ENCODE assay signal across 8 cellular contexts in genomic region chr5:98769006-98769255, GRCh38. TPM values are rescaled to one million over a fixed set of nuclear protein-coding genes. Genes with fewer than 3 reads are reported as not detected.
DNase-seq lines count a peak whose midpoint lies in the region; ATAC-seq, FAIRE-seq and TF ChIP-seq lines count a peak whose summit lies in the region.

No MANE protein-coding gene starts in this region.

- no peaks in the 10 kb centered on the region for H4K20me1 ChIP-seq in GM12878 (ENCODE audit: control insufficient read depth, insufficient read depth)

- TF ChIP-seq POLR2A in GM12878 (IDR thresholded peaks at IDR 0.05; ENCODE audit: low read depth, low read length) (no peak), spleen (IDR thresholded peaks at IDR 0.05) (no peak)

- no peak overlapping the region for H3K9ac ChIP-seq in GM12878 (ENCODE audit: control insufficient read depth, insufficient read depth, low read length)

- peak overlapping the region; percentile 45 to 52 for H3K4me3 ChIP-seq in CD4-positive, alpha-beta memory T cell (ENCODE audit: low read length in 2 of 2)
- peak overlapping the region; percentile 90 for H3K4me3 ChIP-seq in Panc1 (ENCODE audit: low read depth in 2 of 2, low read length in 2 of 2)
- H3K4me3 ChIP-seq in GM12878: peak overlapping the region; percentile 79
- peak overlapping the region; percentile 45 to 80 (median 60) for H3K4me3 ChIP-seq in spleen

- peak in 4 of 5 donors; percentile 31 to 44 (median 40) for DNase-seq in CD4-positive, alpha-beta memory T cell
- DNase-seq in Panc1 (ENCODE audit: low read depth, low spot score): no peak
- no peak for DNase-seq in GM12878 (ENCODE audit: low read depth, low spot score)
- DNase-seq in immature natural killer cell: peak in 1 of 3 donors; percentile 10
- DNase-seq in spleen: peak; percentile 80
- no peak for DNase-seq in inferior parietal cortex (ENCODE audit: extremely low spot score)

- peak overlapping the region; percentile 88 to 99 (median 94) for H3K4me3 Mint-ChIP-seq in CD4-positive, alpha-beta memory T cell
- H3K4me3 Mint-ChIP-seq in immature natural killer cell: peak overlapping the region in 4 of 5 donors; percentile 23 to 86 (median 67)

- ATAC-seq in Panc1: no peak
- no peak for ATAC-seq in GM12878
- ATAC-seq in GM19397 (IDR thresholded peaks at IDR 0.05; ENCODE audit: unreplicated experiment): no peak
- ATAC-seq in GM21360 (IDR thresholded peaks at IDR 0.05; ENCODE audit: unreplicated experiment): no peak

- H3K27me3 ChIP-seq in CD4-positive, alpha-beta memory T cell (ENCODE audit: insufficient read depth, low read length): peaks cover 21% of the 10 kb centered on the region
- H3K27me3 ChIP-seq in Panc1 (ENCODE audit: control insufficient read depth, insufficient read depth, low read length) (no peaks in the 10 kb centered on the region), GM12878 (replicated peaks in 1 of 2; ENCODE audit: control insufficient read depth in 2 of 2, insufficient read depth in 2 of 2, low read length in 1 of 2) (peaks cover 3 to 9% of the 10 kb centered on the region in 2 experiments; a peak in 3 of 4 replicates), spleen (replicated peaks in 1 of 7) (peaks cover 0 to 85% (median 14%) of the 10 kb centered on the region in 7 donors)

- TF ChIP-seq RAD21 in GM12878 (IDR thresholded peaks at IDR 0.05; ENCODE audit: insufficient read depth, low read depth, low read length): peak; percentile 35

- peak overlapping the region; percentile 92 for H3K4me2 ChIP-seq in GM12878 (ENCODE audit: control insufficient read depth, insufficient read depth)

- H3K27ac ChIP-seq in CD4-positive, alpha-beta memory T cell (ENCODE audit: low read depth, low read length): peak overlapping the region; percentile 6
- H3K27ac ChIP-seq in Panc1 (ENCODE audit: low read length) (no peak overlapping the region), GM12878 (ENCODE audit: control insufficient read depth, insufficient read depth) (no peak overlapping the region), spleen (peak overlapping the region in 1 of 8 donors; percentile 64)

- in situ Hi-C loops in Panc1 (cut with HindIII; ENCODE audit: low pct_unique_long_range_greater_than_20kb, low sequenced_read_pairs) (no loop called here), GM12878 (cut with MboI) (no loop called here)

- H3K36me3 Mint-ChIP-seq in CD4-positive, alpha-beta memory T cell: peaks cover 0 to 11% of the 10 kb centered on the region in 2 donors
- no peaks in the 10 kb centered on the region for H3K36me3 Mint-ChIP-seq in immature natural killer cell

- peaks cover 23% of the 10 kb centered on the region in 2 donors for H3K27me3 Mint-ChIP-seq in CD4-positive, alpha-beta memory T cell
- H3K27me3 Mint-ChIP-seq in immature natural killer cell (ENCODE audit: low read depth in 3 of 3): peaks cover 37 to 52% (median 51%) of the 10 kb centered on the region in 3 donors

- no peak for TF ChIP-seq EP300 in GM12878 (IDR thresholded peaks at IDR 0.05; ENCODE audit: borderline replicate concordance in 1 of 2, control insufficient read depth in 1 of 2, low read depth in 2 of 2, low read length in 2 of 2)

- intact Hi-C loops in CD4-positive, alpha-beta memory T cell (cut with micrococcal nuclease): no loop called here
- intact Hi-C loops in Panc1 (cut with micrococcal nuclease; ENCODE audit: unreplicated experiment) (loop anchor here (5.0 kb wide), 1 partner anchor 187 kb away; no protein-coding TSS in a partner anchor), GM12878 (cut with micrococcal nuclease; ENCODE audit: unreplicated experiment) (loop anchor here (2.0 to 5.0 kb wide), 4 partner anchors 58 to 1472 kb away; no protein-coding TSS in a partner anchor), spleen (cut with DNase I; ENCODE audit: low total_unique reads) (no loop called here)

- CTCF ChIA-PET in CD4-positive, alpha-beta memory T cell (lab: Charles Lee; ENCODE audit: partially characterized antibody): interaction anchor here (0.9 to 6.9 kb wide), 22 partner anchors 9 to 1900 kb away, joined by 3 to 97 read pairs (median 7); partner anchors contain the start of gene RIOK2
- CTCF ChIA-PET in Panc1 (lab: Charles Lee) (interaction anchor here (0.7 to 1.2 kb wide), 6 partner anchors 8 to 1341 kb away, joined by 3 to 5 read pairs (median 4); no protein-coding TSS in a partner anchor), GM12878 (lab: Yijun Ruan, JAX) (interaction anchor here (0.6 to 7.5 kb wide), 43 partner anchors 9 to 1599 kb away, joined by 3 to 104 read pairs (median 4); no protein-coding TSS in a partner anchor)

- POLR2A ChIA-PET in CD4-positive, alpha-beta memory T cell (lab: Charles Lee; ENCODE audit: partially characterized antibody): interaction anchor here (0.8 to 1.2 kb wide), 2 partner anchors 161 to 1585 kb away, joined by 3 read pairs; partner anchors contain the start of gene RIOK2
- POLR2A ChIA-PET in Panc1 (lab: Charles Lee): no interaction called here
- POLR2A ChIA-PET in GM12878 (lab: Charles Lee): no interaction called here

- no TSS peak for BruUV-seq in Panc1 (replicated peaks; lab: Mats Ljungman, UMichigan)
- BruUV-seq in GM12878 (replicated peaks; lab: Mats Ljungman, UMichigan): no TSS peak

- TF ChIP-seq CTCF in Panc1 (IDR thresholded peaks at IDR 0.05): no peak; the same call in none of the 2 replicates
- peak; percentile 51 to 74 (median 62) for TF ChIP-seq CTCF in GM12878 (IDR thresholded peaks at IDR 0.05 in 2 of 3, conservative IDR thresholded peaks at IDR 0.05 in 1 of 3; ENCODE audit: control insufficient read depth in 2 of 3, extremely low read depth in 1 of 3, insufficient read depth in 1 of 3, low read depth in 3 of 3, low read length in 3 of 3)
- peak in 10 of 11 experiments; percentile 4 to 73 (median 56) for TF ChIP-seq CTCF in spleen (IDR thresholded peaks at IDR 0.05 in 8 of 11, conservative IDR thresholded peaks at IDR 0.05 in 3 of 11)

- peaks cover 25 to 59% (median 30%) of the 10 kb centered on the region in 4 donors for H3K4me1 Mint-ChIP-seq in CD4-positive, alpha-beta memory T cell
- H3K4me1 Mint-ChIP-seq in immature natural killer cell: peaks cover 43 to 59% of the 10 kb centered on the region in 2 donors

- FAIRE-seq in GM12878 (lab: Jason Lieb, UNC): no peak

- peak overlapping the region in 1 of 7 donors; percentile 33 for H3K27ac Mint-ChIP-seq in CD4-positive, alpha-beta memory T cell
- H3K27ac Mint-ChIP-seq in immature natural killer cell: no peak overlapping the region

- H3K4me1 ChIP-seq in CD4-positive, alpha-beta memory T cell (ENCODE audit: insufficient read depth, low read length): peaks cover 37% of the 10 kb centered on the region
- H3K4me1 ChIP-seq in Panc1 (ENCODE audit: control insufficient read depth, insufficient read depth, low read length) (peaks cover 12% of the 10 kb centered on the region), GM12878 (ENCODE audit: control insufficient read depth, insufficient read depth, low read length) (peaks cover 12% of the 10 kb centered on the region), spleen (peaks cover 14 to 63% (median 50%) of the 10 kb centered on the region in 6 donors)

- H3K9me3 Mint-ChIP-seq in CD4-positive, alpha-beta memory T cell: peaks cover 0 to 6% (median 0%) of the 10 kb centered on the region in 8 donors
- H3K9me3 Mint-ChIP-seq in immature natural killer cell: peaks cover 0 to 4% (median 0%) of the 10 kb centered on the region in 6 donors

- SMC1A ChIA-PET in GM12878 (lab: Charles Lee; ENCODE audit: uncharacterized antibody, unreplicated experiment): interaction anchor here (0.9 to 5.3 kb wide), 12 partner anchors 8 to 1472 kb away, joined by 3 to 24 read pairs (median 5); no protein-coding TSS in a partner anchor

- H3K36me3 ChIP-seq in CD4-positive, alpha-beta memory T cell (ENCODE audit: insufficient read depth, low read length): no peaks in the 10 kb centered on the region
- no peaks in the 10 kb centered on the region for H3K36me3 ChIP-seq in Panc1 (ENCODE audit: control insufficient read depth, insufficient read depth, low read length)
- H3K36me3 ChIP-seq in GM12878 (ENCODE audit: control insufficient read depth in 2 of 2, insufficient read depth in 2 of 2, low read length in 1 of 2): no peaks in the 10 kb centered on the region
- H3K36me3 ChIP-seq in spleen: no peaks in the 10 kb centered on the region

- H2AFZ ChIP-seq in GM12878 (ENCODE audit: control insufficient read depth, low read depth, low read length): peak overlapping the region; percentile 24; the same call in 1 of the 2 replicates

- no peaks in the 10 kb centered on the region for H3K9me3 ChIP-seq in CD4-positive, alpha-beta memory T cell (ENCODE audit: control insufficient read depth in 1 of 2, low read length in 2 of 2)
- no peaks in the 10 kb centered on the region for H3K9me3 ChIP-seq in Panc1 (ENCODE audit: control insufficient read depth, insufficient read depth, low read depth, low read length)
- no peaks in the 10 kb centered on the region for H3K9me3 ChIP-seq in GM12878 (replicated peaks; ENCODE audit: control insufficient read depth, insufficient read depth, low read length)
- no peaks in the 10 kb centered on the region for H3K9me3 ChIP-seq in spleen

- no peaks in the 10 kb centered on the region; the same call in 1 of the 2 replicates for H3K79me2 ChIP-seq in GM12878 (ENCODE audit: control insufficient read depth, insufficient read depth, low read length)

- 1% methylated on average over 22 of the region's 29 CpGs for WGBS in GM12878 (ENCODE audit: insufficient coverage, insufficient replicate concordance, low lambda C conversion rate, missing lambda C conversion rate)
- WGBS in spleen, 5 donors: 1% methylated on average over 22 to 29 of the region's 29 CpGs

- RAD21 ChIA-PET in GM12878 (lab: Charles Lee; ENCODE audit: unreplicated experiment): interaction anchor here (0.6 to 2.9 kb wide), 8 partner anchors 9 to 1600 kb away, joined by 3 to 14 read pairs (median 6); no protein-coding TSS in a partner anchor

RNA-seq across cellular contexts. Expression of gene RGMB, which starts 4.5 kb away (rescaled TPM):
- 10 to 100 TPM; 16.5 to 17.0 TPM for total RNA-seq in CD4-positive, alpha-beta memory T cell
- 1 to 10 TPM; 5.4 to 7.7 TPM for polyA plus RNA-seq in CD4-positive, alpha-beta memory T cell
- total RNA-seq in Panc1 (2021; ENCODE audit: unreplicated experiment) (25.4 TPM), GM12878 (2014; rRNA removed) (11.3 and 11.6 TPM in 2 replicates), GM12878 (2014; rRNA removed; fragmentation: Illumina TruSeq; extraction: Trizol) (6.9 and 7.4 TPM in 2 replicates), GM12878 (2021) (15.3 and 15.8 TPM in 2 replicates), spleen (10 to 100 TPM; 12.0 to 22.9 (median 16.0) TPM)
- 17.0 TPM for polyA plus RNA-seq in Panc1 (2012; ENCODE audit: insufficient read length)
- total RNA-seq in GM12878 (2013; cell fraction: nucleolus; rRNA removed): 11.9 and 12.2 TPM in 2 replicates
- 1.8 TPM for polyA plus RNA-seq in GM12878 (2011; ENCODE audit: low read depth)
- polyA plus RNA-seq in GM12878 (2011; rRNA removed) (1.5 and 1.6 TPM in 2 replicates), GM12878 (2014; fragmentation: Illumina TruSeq; extraction: Trizol) (9.4 and 11.5 TPM in 2 replicates), GM12878 (2014; fragmentation: Nextera tagmentation; extraction: Ambion mirVana) (1 to 10 TPM; 1.3 to 2.4 TPM), GM12878 (2014; rRNA removed) (7.9 and 10.2 TPM in 2 replicates), GM12878 (2016; fragmentation: Nextera tagmentation; extraction: Ambion mirVana) (1 to 10 TPM; 6.9 to 8.2 TPM), immature natural killer cell (under 1 TPM in 1 of 3 donors, not detected in 2; 0.27 TPM), spleen (1 to 10 TPM; 2.1 to 3.8 (median 2.9) TPM)
- polyA plus RNA-seq in GM12878 (2011; cell fraction: cytosol; rRNA removed): 1.6 and 2.1 TPM in 2 replicates
- 3.2 and 3.6 TPM in 2 replicates for polyA plus RNA-seq in GM12878 (2011; cell fraction: nucleus; rRNA removed)
- polyA plus RNA-seq in GM12878 (2012): 3.3 and 4.0 TPM in 2 replicates
- 2.8 and 4.4 TPM in 2 replicates for polyA minus RNA-seq in GM12878 (2011; rRNA and poly(A)+ RNA removed)
- polyA minus RNA-seq in GM12878 (2011; cell fraction: cytosol; rRNA and poly(A)+ RNA removed): 0.83 and 1.1 TPM in 2 replicates
- 6.4 and 11.5 TPM in 2 replicates for polyA minus RNA-seq in GM12878 (2011; cell fraction: nucleus; rRNA and poly(A)+ RNA removed)

Comparison
In these comparisons a context has a peak if more than half of its experiments do, and no peak if none do; other contexts are left out.
1. DNase-seq: peak in CD4-positive, alpha-beta memory T cell (4 of 5) and spleen (single experiment); none in Panc1 (single experiment), GM12878 (single experiment) and inferior parietal cortex (single experiment).
2. intact Hi-C loops: an anchor here in Panc1 (5.0 kb wide) and GM12878 (2.0 to 5.0 kb wide); none called in CD4-positive, alpha-beta memory T cell and spleen.
3. Peak in every context shown above with its lines, with median percentiles within 50 percentile points of each other: H3K4me3 ChIP-seq.